Comparison of ENCODE assay signal across 19 cellular contexts in genomic region chr9:90449213-90449925, GRCh38.
DNase-seq lines count a peak whose midpoint lies in the region; TF ChIP-seq lines count a peak whose summit lies in the region.
"Had no signal": no experiment of that assay in that cellular context is flagged by ENCODE, and none has a peak within 500 bp of the region (broad histone marks: within the 10 kb centered on the region; RNA-seq: fewer than 3 reads in every experiment).

No MANE protein-coding gene starts in this region.

- DNase-seq in DMS53 treated with DMSO at 0.1 percent for 48 hours (lab: John Stamatoyannopoulos, UW; ENCODE audit: unreplicated experiment) (peak; percentile 56), NCI-H2029 treated with DMSO at 0.1 percent for 48 hours (lab: John Stamatoyannopoulos, UW) (peak; percentile 61), SW480 (ENCODE audit: low spot score) (peak; percentile 44), kidney tubule cell (ENCODE audit: low spot score) (peak; percentile 76), lower leg skin (ENCODE audit: low spot score in 2 of 2) (no peak), amygdala (lab: John Stamatoyannopoulos, UW) (no peak), RKO (ENCODE audit: low spot score) (no peak)
- DNase-seq: DMS79, IMR-90, Kasumi-1, MM.1S, NCI-H1092 treated with DMSO at 0.1 percent for 48 hours, NCI-H1694 treated with DMSO at 0.1 percent for 48 hours, NCI-H345, NCI-H69, PC-3, T-cell had no signal

- no peak for TF ChIP-seq POLR2A in lower leg skin (IDR thresholded peaks at IDR 0.05)

- intact Hi-C loops in lower leg skin (cut with DNase I; ENCODE audit: low total_unique reads) = no loop called here

- no peak for TF ChIP-seq CTCF in lower leg skin (IDR thresholded peaks at IDR 0.05)

- WGBS in lower leg skin, 2 donors = 61 to 63% methylated on average over 4 of the region's 4 CpGs

- H3K4me3 ChIP-seq in lower leg skin (ENCODE audit: low read depth, poor library complexity, severe bottlenecking) = no peak overlapping the region
- H3K4me3 ChIP-seq: HAP-1, SK-N-MC had no signal

Comparison
In these comparisons a context has a peak if more than half of its experiments do, and no peak if none do; other contexts are left out.
1. DNase-seq: peak in DMS53 treated with DMSO at 0.1 percent for 48 hours (single experiment), NCI-H2029 treated with DMSO at 0.1 percent for 48 hours (single experiment), SW480 (single experiment) and kidney tubule cell (single experiment); none in lower leg skin (0 of 2), amygdala (0 of 56) and RKO (single experiment).